ENCODE assay signal across 8 cellular contexts in the genomic region with DNA sequence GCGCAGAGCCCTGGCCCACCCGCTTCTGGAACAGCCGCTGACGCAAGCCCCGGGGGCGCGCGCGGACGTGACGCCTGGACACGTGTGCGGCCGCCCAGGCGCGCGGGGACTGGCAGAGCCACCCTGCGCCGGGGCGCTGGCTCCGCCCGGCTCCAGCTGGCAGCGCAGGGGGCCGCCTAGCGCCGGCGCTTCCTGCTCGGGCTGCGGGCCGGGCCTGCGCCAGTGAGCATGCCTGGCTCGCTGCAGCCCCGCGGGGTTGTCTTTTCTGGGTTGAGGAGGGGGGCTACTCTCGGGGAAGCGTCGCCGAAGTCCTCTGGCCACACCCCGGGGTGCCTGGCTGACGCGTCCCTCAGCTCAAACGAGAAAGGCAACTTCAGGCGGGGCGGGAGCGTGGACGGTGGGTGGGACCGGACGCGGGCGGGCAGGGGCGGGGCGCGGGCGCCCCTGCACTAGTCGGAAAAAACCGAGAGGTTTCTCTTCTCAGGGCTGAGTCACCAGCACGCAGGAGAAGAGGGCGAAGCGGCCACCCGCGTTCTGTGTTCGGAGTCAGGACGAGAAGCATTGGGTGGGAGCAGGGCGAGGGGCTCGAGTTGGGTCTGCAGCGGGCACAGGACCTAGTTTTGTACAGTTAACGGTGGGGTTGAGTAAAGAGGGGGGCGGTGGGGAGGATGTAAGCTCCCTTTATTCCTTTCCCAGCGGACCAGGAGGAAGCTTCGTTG. TPM values are rescaled to one million over a fixed set of nuclear protein-coding genes. Genes with fewer than 3 reads are reported as not detected.
A peak's percentile ranks its signal among the peaks of the same experiment; 100 is the strongest.
DNase-seq lines count a peak whose midpoint lies in the region; ATAC-seq and TF ChIP-seq lines count a peak whose summit lies in the region.

Gene SIAH2, minus strand, starts transcription at position 48 of the 719 bp plus-strand sequence. CDS start 320 bp downstream, outside the sequence.

- H3K4me3 ChIP-seq in lower leg skin (ENCODE audit: low read depth, poor library complexity, severe bottlenecking), result peak within 1 kb of the TSS; percentile 82

- TF ChIP-seq POLR2A in lower leg skin (IDR thresholded peaks at IDR 0.05), result peak in 1 of 2 donors; percentile 5

- TF ChIP-seq CTCF in lower leg skin (IDR thresholded peaks at IDR 0.05), result no peak

- DNase-seq in C1 segment of cervical spinal cord (lab: John Stamatoyannopoulos, UW) (peak; percentile 51 to 99 (median 97)), NCI-H748 treated with DMSO at 0.1 percent for 48 hours (lab: John Stamatoyannopoulos, UW) (peak; percentile 64), dermis microvascular lymphatic vessel endothelial cell (ENCODE audit: low read depth in 2 of 2) (peak; percentile 82 to 97), lower leg skin (ENCODE audit: low spot score in 2 of 2) (peak; percentile 92 to 98)
- DNase-seq in activated CD4-positive, alpha-beta T cell treated with anti-CD3 and anti-CD28 coated beads, Interleukin-2, amount 50 U/mL, for 48 hours, result peak; percentile 93 to 94
- peak; percentile 93 to 95 for DNase-seq in stimulated activated CD4-positive, alpha-beta T cell treated with anti-CD3 and anti-CD28 coated beads, Interleukin-4, amount 100 ng/mL, for 4 hours

- intact Hi-C loops in lower leg skin (cut with DNase I; ENCODE audit: low total_unique reads), result no loop called here

- 1 to 2% methylated on average over 27 to 36 of the region's 70 CpGs for WGBS in lower leg skin, 2 donors

- ATAC-seq in GM19328 (IDR thresholded peaks at IDR 0.05; ENCODE audit: unreplicated experiment) (peak; percentile 50), HG03520 (IDR thresholded peaks at IDR 0.05; ENCODE audit: unreplicated experiment) (peak; percentile 48)

RNA-seq across cellular contexts. Expression of gene SIAH2, which starts in this region (rescaled TPM):
- total RNA-seq in dermis microvascular lymphatic vessel endothelial cell (10.1 and 16.2 TPM in 2 replicates), lower leg skin (100 to 1,000 TPM in 2 of 4 donors, 10 to 100 TPM in 2; 78.5 to 117 (median 94.6) TPM)

Comparison
In these comparisons a context has a peak if more than half of its experiments do, and no peak if none do; other contexts are left out.
1. Peak in every context shown above with its lines: DNase-seq, ATAC-seq and H3K4me3 ChIP-seq.